ENCODE assay signal across 27 cellular contexts in the genomic region with DNA sequence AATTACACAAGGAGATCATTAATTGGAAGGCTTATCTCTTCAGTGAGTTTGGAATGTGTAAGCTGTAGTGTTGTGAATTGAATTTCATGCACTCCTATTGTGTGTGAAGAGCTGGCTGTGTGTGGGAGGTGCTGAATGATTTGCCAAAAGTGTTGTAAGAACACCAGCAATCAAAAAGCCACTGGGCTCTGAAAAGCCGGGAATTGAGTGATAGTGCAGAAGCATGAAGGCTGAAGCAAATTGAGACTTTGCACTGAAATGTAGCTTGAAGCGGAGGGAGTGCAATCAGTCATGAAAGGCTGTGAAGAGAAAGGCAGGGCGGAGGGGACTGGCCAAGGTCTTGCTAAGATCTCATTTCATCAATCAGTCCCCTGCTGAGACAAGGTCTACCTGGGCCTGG.
DNase-seq lines count a peak whose midpoint lies in the region; ATAC-seq and TF ChIP-seq lines count a peak whose summit lies in the region.
"Had no signal": no experiment of that assay in that cellular context is flagged by ENCODE, and none has a peak within 500 bp of the region (broad histone marks: within the 10 kb centered on the region; RNA-seq: fewer than 3 reads in every experiment).

No MANE protein-coding gene starts in this region.

- H2AFZ ChIP-seq in GM23338 = peak overlapping the region; percentile 85
- H2AFZ ChIP-seq: GM23248 had no signal

- H3K36me3 ChIP-seq in GM23338 (ENCODE audit: insufficient read depth) = no peaks in the 10 kb centered on the region
- H3K36me3 ChIP-seq in left lung = no peaks in the 10 kb centered on the region
- H3K36me3 ChIP-seq: brain microvascular endothelial cell, colonic mucosa, right atrium auricular region, upper lobe of left lung, WERI-Rb-1 had no signal

- H3K4me3 Mint-ChIP-seq in GM23338 = no peak overlapping the region
- H3K4me3 Mint-ChIP-seq in stimulated activated effector memory CD8-positive, alpha-beta T cell treated with anti-CD3 and anti-CD28 coated beads, Interleukin-12 subunit alpha, Interleukin-12 subunit beta, amount 100 ng/mL, for 72 hours = no peak overlapping the region
- H3K4me3 Mint-ChIP-seq: activated naive CD8-positive, alpha-beta T cell treated with anti-CD3 and anti-CD28 coated beads, Interleukin-2, amount 50 U/mL, for 24 hours; stimulated activated naive CD8-positive, alpha-beta T cell treated with anti-CD3 and anti-CD28 coated beads, Interleukin-15, amount 100 ng/mL, for 72 hours had no signal

- H3K4me1 ChIP-seq in GM23338 (ENCODE audit: insufficient read depth) = peaks cover 10% of the 10 kb centered on the region
- no peaks in the 10 kb centered on the region for H3K4me1 ChIP-seq in left lung
- H3K4me1 ChIP-seq: colonic mucosa, right atrium auricular region had no signal

- H3K4me3 ChIP-seq in GM23338 = no peak overlapping the region
- no peak overlapping the region for H3K4me3 ChIP-seq in left lung
- H3K4me3 ChIP-seq: colonic mucosa, GM23248, right atrium auricular region, upper lobe of left lung had no signal

- H3K27ac Mint-ChIP-seq in GM23338 = no peak overlapping the region
- no peak overlapping the region for H3K27ac Mint-ChIP-seq in stimulated activated effector memory CD8-positive, alpha-beta T cell treated with anti-CD3 and anti-CD28 coated beads, Interleukin-12 subunit alpha, Interleukin-12 subunit beta, amount 100 ng/mL, for 72 hours
- H3K27ac Mint-ChIP-seq: activated naive CD8-positive, alpha-beta T cell treated with anti-CD3 and anti-CD28 coated beads, Interleukin-2, amount 50 U/mL, for 24 hours; stimulated activated naive CD8-positive, alpha-beta T cell treated with anti-CD3 and anti-CD28 coated beads, Interleukin-15, amount 100 ng/mL, for 72 hours had no signal

- peaks cover 10% of the 10 kb centered on the region for H3K4me1 Mint-ChIP-seq in GM23338
- no peaks in the 10 kb centered on the region for H3K4me1 Mint-ChIP-seq in stimulated activated effector memory CD8-positive, alpha-beta T cell treated with anti-CD3 and anti-CD28 coated beads, Interleukin-12 subunit alpha, Interleukin-12 subunit beta, amount 100 ng/mL, for 72 hours
- H3K4me1 Mint-ChIP-seq: activated naive CD8-positive, alpha-beta T cell treated with anti-CD3 and anti-CD28 coated beads, Interleukin-2, amount 50 U/mL, for 24 hours; stimulated activated naive CD8-positive, alpha-beta T cell treated with anti-CD3 and anti-CD28 coated beads, Interleukin-15, amount 100 ng/mL, for 72 hours had no signal

- no peak overlapping the region for H3K4me2 ChIP-seq in GM23338
- H3K4me2 ChIP-seq: SK-N-SH had no signal

- H3K9me2 ChIP-seq in GM23338 (ENCODE audit: insufficient read depth) = 0 out of 2 replicates have a peak, but pooled peaks cover 5% of the 10 kb centered on the region
- H3K9me2 ChIP-seq: SK-N-SH had no signal

- no peaks in the 10 kb centered on the region for H3K9me3 ChIP-seq in left lung
- H3K9me3 ChIP-seq: colonic mucosa, right atrium auricular region, SK-N-SH, upper lobe of left lung had no signal

- H3F3A ChIP-seq in GM23338 (replicated peaks; ENCODE audit: low read depth) = no peaks in the 10 kb centered on the region

- no peaks in the 10 kb centered on the region for H3K36me3 Mint-ChIP-seq in GM23338 (ENCODE audit: low read depth)
- no peaks in the 10 kb centered on the region for H3K36me3 Mint-ChIP-seq in stimulated activated effector memory CD8-positive, alpha-beta T cell treated with anti-CD3 and anti-CD28 coated beads, Interleukin-12 subunit alpha, Interleukin-12 subunit beta, amount 100 ng/mL, for 72 hours

- no peaks in the 10 kb centered on the region; the same call in 2 of the 3 replicates for H3K9me3 Mint-ChIP-seq in GM23338
- peaks cover 19% of the 10 kb centered on the region for H3K9me3 Mint-ChIP-seq in stimulated activated effector memory CD8-positive, alpha-beta T cell treated with anti-CD3 and anti-CD28 coated beads, Interleukin-12 subunit alpha, Interleukin-12 subunit beta, amount 100 ng/mL, for 72 hours

- no peaks in the 10 kb centered on the region for H4K20me1 ChIP-seq in GM23338 (replicated peaks; ENCODE audit: insufficient read depth)

- DNase-seq in GM23338 (ENCODE audit: low spot score) (peak; percentile 1), ecto neural progenitor cell (ENCODE audit: low spot score) (peak; percentile 45), left lung (no peak), retina (peak; percentile 32), GF-D8 (lab: John Stamatoyannopoulos, UW) (no peak), NCI-H774 (lab: John Stamatoyannopoulos, UW) (no peak), NOMO-1 treated with DMSO at 0.1 percent for 48 hours (lab: John Stamatoyannopoulos, UW; ENCODE audit: unreplicated experiment) (no peak)
- no peak for DNase-seq in stimulated activated effector memory CD8-positive, alpha-beta T cell treated with anti-CD3 and anti-CD28 coated beads, Interleukin-12 subunit alpha, Interleukin-12 subunit beta, amount 100 ng/mL, for 72 hours (ENCODE audit: low spot score in 2 of 2)
- DNase-seq: ACHN; activated CD4-positive, alpha-beta T cell treated with anti-CD3 and anti-CD28 coated beads, Interleukin-2, amount 50 U/mL, for 48 hours; activated effector memory CD4-positive, alpha-beta T cell treated with anti-CD3 and anti-CD28 coated beads, Interleukin-2, amount 50 U/mL, for 16 hours; activated naive CD8-positive, alpha-beta T cell treated with anti-CD3 and anti-CD28 coated beads, Interleukin-2, amount 50 U/mL, for 24 hours; brain microvascular endothelial cell; C1 segment of cervical spinal cord; colonic mucosa; glutamatergic neuron; GM23248; NCI-H2107; NCI-H524; occipital lobe; SK-N-SH; stimulated activated CD4-positive, alpha-beta T cell treated with anti-CD3 and anti-CD28 coated beads, Interleukin-4, amount 100 ng/mL, for 4 hours; stimulated activated naive CD8-positive, alpha-beta T cell treated with anti-CD3 and anti-CD28 coated beads, Interleukin-15, amount 100 ng/mL, for 72 hours; upper lobe of left lung; WERI-Rb-1 had no signal

- H3K27ac ChIP-seq in GM23338 (ENCODE audit: low read depth) = no peak overlapping the region
- H3K27ac ChIP-seq in left lung = no peak overlapping the region
- H3K27ac ChIP-seq: brain microvascular endothelial cell, colonic mucosa, GM23248, right atrium auricular region, RWPE1, upper lobe of left lung, WERI-Rb-1 had no signal

- ATAC-seq in GM23338 (no peak), left lung (peak; percentile 61)
- no peak for ATAC-seq in stimulated activated effector memory CD8-positive, alpha-beta T cell treated with anti-CD3 and anti-CD28 coated beads, Interleukin-12 subunit alpha, Interleukin-12 subunit beta, amount 100 ng/mL, for 72 hours
- ATAC-seq: activated naive CD8-positive, alpha-beta T cell treated with anti-CD3 and anti-CD28 coated beads, Interleukin-2, amount 50 U/mL, for 24 hours; stimulated activated naive CD8-positive, alpha-beta T cell treated with anti-CD3 and anti-CD28 coated beads, Interleukin-15, amount 100 ng/mL, for 72 hours had no signal

- H3K27me3 ChIP-seq in GM23338 (ENCODE audit: insufficient read depth) (no peaks in the 10 kb centered on the region), left lung (no peaks in the 10 kb centered on the region)
- H3K27me3 ChIP-seq: brain microvascular endothelial cell, colonic mucosa, right atrium auricular region, upper lobe of left lung had no signal

- intact Hi-C loops in left lung (cut with DNase I) = loop anchor here in 1 of 2 donors (10.0 kb wide), 1 partner anchor 241 kb away; no protein-coding TSS in a partner anchor

- H3K27me3 Mint-ChIP-seq in GM23338 (ENCODE audit: insufficient read depth, low read depth, poor library complexity) = no peaks in the 10 kb centered on the region
- H3K27me3 Mint-ChIP-seq: activated naive CD8-positive, alpha-beta T cell treated with anti-CD3 and anti-CD28 coated beads, Interleukin-2, amount 50 U/mL, for 24 hours; stimulated activated naive CD8-positive, alpha-beta T cell treated with anti-CD3 and anti-CD28 coated beads, Interleukin-15, amount 100 ng/mL, for 72 hours had no signal

- no peaks in the 10 kb centered on the region for H3K79me2 ChIP-seq in GM23338 (replicated peaks; ENCODE audit: insufficient read depth)

- TF ChIP-seq CTCF in GM23338 (conservative IDR thresholded peaks at IDR 0.05; ENCODE audit: low read depth in 2 of 2) (no peak), left lung (IDR thresholded peaks at IDR 0.05) (no peak)

Comparison
In these comparisons a context has a peak if more than half of its experiments do, and no peak if none do; other contexts are left out.
1. DNase-seq: peak in GM23338 (single experiment), ecto neural progenitor cell (single experiment) and retina (single experiment); none in left lung (0 of 2), GF-D8 (single experiment), NCI-H774 (single experiment), NOMO-1 treated with DMSO at 0.1 percent for 48 hours (single experiment) and stimulated activated effector memory CD8-positive, alpha-beta T cell treated with anti-CD3 and anti-CD28 coated beads, Interleukin-12 subunit alpha, Interleukin-12 subunit beta, amount 100 ng/mL, for 72 hours (0 of 2).